ENCODE assay signal across 10 cellular contexts in genomic region chr5:55599148-55600050, GRCh38.
DNase-seq lines count a peak whose midpoint lies in the region; ATAC-seq, FAIRE-seq and TF ChIP-seq lines count a peak whose summit lies in the region.
"Had no signal": no experiment of that assay in that cellular context is flagged by ENCODE, and none has a peak within 500 bp of the region (broad histone marks: within the 10 kb centered on the region; RNA-seq: fewer than 3 reads in every experiment).

No MANE protein-coding gene starts in this region.

- TF ChIP-seq EP300 in gastroesophageal sphincter (IDR thresholded peaks at IDR 0.05) = no peak

- intact Hi-C loops in Caco-2 (cut with micrococcal nuclease; ENCODE audit: unreplicated experiment) = loop anchor here (2.0 kb wide), 2 partner anchors 65 to 91 kb away; partner anchors contain the start of gene PLPP1
- intact Hi-C loops in activated CD4-positive, alpha-beta T cell treated with anti-CD3 and anti-CD28 coated beads for 36 hours (cut with DNase I, micrococcal nuclease) = no loop called here

- H3K4me3 ChIP-seq in Caco-2 (ENCODE audit: low read depth, low read length) (no peak overlapping the region), gastroesophageal sphincter (no peak overlapping the region), rectal smooth muscle tissue (ENCODE audit: low read length) (no peak overlapping the region)

- H3K27me3 Mint-ChIP-seq in Caco-2 (ENCODE audit: insufficient read depth, unreplicated experiment) (no peaks in the 10 kb centered on the region), WTC11 (ENCODE audit: low read depth) (no peaks in the 10 kb centered on the region)
- no peaks in the 10 kb centered on the region for H3K27me3 Mint-ChIP-seq in activated CD4-positive, alpha-beta T cell treated with anti-CD3 and anti-CD28 coated beads for 36 hours

- H3K4me1 ChIP-seq in Caco-2 (peaks cover 55% of the 10 kb centered on the region), gastroesophageal sphincter (peaks cover 34 to 80% (median 35%) of the 10 kb centered on the region in 3 donors), rectal smooth muscle tissue (ENCODE audit: control insufficient read depth, insufficient read depth, low read length) (peaks cover 59% of the 10 kb centered on the region)

- POLR2A ChIA-PET in Caco-2 (lab: Charles Lee) = no interaction called here
- POLR2A ChIA-PET in WTC11 (lab: Charles Lee) = no interaction called here
- POLR2A ChIA-PET in activated CD4-positive, alpha-beta T cell treated with anti-CD3 and anti-CD28 coated beads for 36 hours (lab: Charles Lee) = no interaction called here

- H3K4me1 Mint-ChIP-seq in Caco-2 (ENCODE audit: low read depth, unreplicated experiment) = peaks cover 36% of the 10 kb centered on the region
- peaks cover 38% of the 10 kb centered on the region for H3K4me1 Mint-ChIP-seq in WTC11
- H3K4me1 Mint-ChIP-seq in activated CD4-positive, alpha-beta T cell treated with anti-CD3 and anti-CD28 coated beads for 36 hours = peaks cover 23% of the 10 kb centered on the region

- H3K36me3 Mint-ChIP-seq in Caco-2 (ENCODE audit: insufficient read depth, unreplicated experiment) (peaks cover 5% of the 10 kb centered on the region), WTC11 (no peaks in the 10 kb centered on the region)
- no peaks in the 10 kb centered on the region for H3K36me3 Mint-ChIP-seq in activated CD4-positive, alpha-beta T cell treated with anti-CD3 and anti-CD28 coated beads for 36 hours (ENCODE audit: low read depth)

- no peak for FAIRE-seq in GM19239 (lab: Jason Lieb, UNC)

- BruUV-seq in Caco-2 (replicated peaks; lab: Mats Ljungman, UMichigan) = no TSS peak

- H3K27me3 ChIP-seq in Caco-2 (replicated peaks; ENCODE audit: control insufficient read depth, insufficient read depth, low read length) = no peaks in the 10 kb centered on the region
- H3K27me3 ChIP-seq in gastroesophageal sphincter = no peaks in the 10 kb centered on the region
- H3K27me3 ChIP-seq in rectal smooth muscle tissue (ENCODE audit: control insufficient read depth, insufficient read depth, low read length) = no peaks in the 10 kb centered on the region

- ATAC-seq in WTC11 (no peak), gastroesophageal sphincter (no peak), GM18868 (IDR thresholded peaks at IDR 0.05; ENCODE audit: unreplicated experiment) (no peak), HG02938 (IDR thresholded peaks at IDR 0.05; ENCODE audit: unreplicated experiment) (no peak)
- ATAC-seq in activated CD4-positive, alpha-beta T cell treated with anti-CD3 and anti-CD28 coated beads for 36 hours = no peak

- no peaks in the 10 kb centered on the region for H3K36me3 ChIP-seq in Caco-2 (ENCODE audit: control insufficient read depth, insufficient read depth, low read length)
- no peaks in the 10 kb centered on the region for H3K36me3 ChIP-seq in gastroesophageal sphincter
- no peaks in the 10 kb centered on the region for H3K36me3 ChIP-seq in rectal smooth muscle tissue (ENCODE audit: control insufficient read depth, insufficient read depth, low read length)

- no peak overlapping the region for H3K9ac ChIP-seq in rectal smooth muscle tissue (ENCODE audit: low read length)

- peaks cover 7% of the 10 kb centered on the region for H3K9me3 Mint-ChIP-seq in Caco-2 (ENCODE audit: unreplicated experiment)
- H3K9me3 Mint-ChIP-seq in WTC11 = no peaks in the 10 kb centered on the region
- H3K9me3 Mint-ChIP-seq in activated CD4-positive, alpha-beta T cell treated with anti-CD3 and anti-CD28 coated beads for 36 hours (ENCODE audit: low read depth) = no peaks in the 10 kb centered on the region

- H3K27ac Mint-ChIP-seq in Caco-2 (ENCODE audit: unreplicated experiment) (peak overlapping the region; percentile 98), WTC11 (peak overlapping the region; percentile 38)
- no peak overlapping the region for H3K27ac Mint-ChIP-seq in activated CD4-positive, alpha-beta T cell treated with anti-CD3 and anti-CD28 coated beads for 36 hours

- CTCF ChIA-PET in Caco-2 (lab: Charles Lee) (no interaction called here), WTC11 (lab: Charles Lee) (interaction anchor here (0.5 kb wide), 1 partner anchor 126 kb away, joined by 3 read pairs; no protein-coding TSS in a partner anchor)
- CTCF ChIA-PET in activated CD4-positive, alpha-beta T cell treated with anti-CD3 and anti-CD28 coated beads for 36 hours (lab: Charles Lee) = interaction anchor here (0.6 kb wide), 1 partner anchor 374 kb away, joined by 3 read pairs; no protein-coding TSS in a partner anchor

- TF ChIP-seq CTCF in Caco-2 (IDR thresholded peaks at IDR 0.05; ENCODE audit: insufficient read depth in 1 of 2, low read depth in 1 of 2, low read length in 1 of 2, severe bottlenecking in 1 of 2, unreplicated experiment in 1 of 2) = no peak
- TF ChIP-seq CTCF in WTC11 (IDR thresholded peaks at IDR 0.05) = no peak
- no peak for TF ChIP-seq CTCF in gastroesophageal sphincter (IDR thresholded peaks at IDR 0.05)

- no peak for DNase-seq in Caco-2
- no peak for DNase-seq in WTC11 (ENCODE audit: low spot score)
- no peak for DNase-seq in GM19239 (ENCODE audit: insufficient read length, low spot score)
- no peak for DNase-seq in activated CD4-positive, alpha-beta T cell treated with anti-CD3 and anti-CD28 coated beads for 36 hours
- DNase-seq: activated effector memory CD4-positive, alpha-beta T cell treated with anti-CD3 and anti-CD28 coated beads, Interleukin-2, amount 50 U/mL, for 16 hours; NCI-H1417 treated with DMSO at 0.1 percent for 48 hours had no signal

- H3K9me3 ChIP-seq in Caco-2 (no peaks in the 10 kb centered on the region), gastroesophageal sphincter (no peaks in the 10 kb centered on the region)

- 58 to 78% methylated on average over 4 to 7 of the region's 8 CpGs for WGBS in gastroesophageal sphincter (ENCODE audit: low coverage in 1 of 2), 2 donors

- peak overlapping the region; percentile 88 to 100 (median 92) for H3K27ac ChIP-seq in gastroesophageal sphincter
- peak overlapping the region; percentile 93 for H3K27ac ChIP-seq in rectal smooth muscle tissue (ENCODE audit: low read depth, low read length)

- no peak for TF ChIP-seq POLR2A in gastroesophageal sphincter (IDR thresholded peaks at IDR 0.05)

- H3K4me3 Mint-ChIP-seq in Caco-2 (ENCODE audit: unreplicated experiment) = peak overlapping the region; percentile 68
- H3K4me3 Mint-ChIP-seq in WTC11 = no peak overlapping the region
- H3K4me3 Mint-ChIP-seq in activated CD4-positive, alpha-beta T cell treated with anti-CD3 and anti-CD28 coated beads for 36 hours = no peak overlapping the region

TF ChIP-seq in WTC11, 78 proteins besides CTCF, POLR2A, EP300 and RAD21 (continues in another document):
- TF ChIP-seq GRHL2 (CRISPR knock-in tag; IDR thresholded peaks at IDR 0.05; ENCODE audit: insufficient replicate concordance, severe bottlenecking) (no peak), SOX15 (CRISPR knock-in tag; IDR thresholded peaks at IDR 0.05) (no peak), MAX (CRISPR knock-in tag; IDR thresholded peaks at IDR 0.05) (no peak), ZNF512 (CRISPR knock-in tag; IDR thresholded peaks at IDR 0.05; ENCODE audit: borderline replicate concordance) (no peak), STAT6 (CRISPR knock-in tag; conservative IDR thresholded peaks at IDR 0.05; ENCODE audit: low read depth) (no peak), TEAD4 (CRISPR knock-in tag; IDR thresholded peaks at IDR 0.05) (no peak), TCF7 (CRISPR knock-in tag; IDR thresholded peaks at IDR 0.05; ENCODE audit: low read depth) (no peak), NR1H2 (CRISPR knock-in tag; IDR thresholded peaks at IDR 0.05) (no peak)
